In genomic region chr2:231816327-231817026, GRCh38 we compare ENCODE assay signal across 29 cellular contexts.
"Had no signal": no experiment of that assay in that cellular context is flagged by ENCODE, and none has a peak within 500 bp of the region (broad histone marks: within the 10 kb centered on the region; RNA-seq: fewer than 3 reads in every experiment).

No MANE protein-coding gene starts in this region.

- H3K27ac Mint-ChIP-seq: activated CD4-positive, alpha-beta memory T cell treated with anti-CD3 and anti-CD28 coated beads, Interleukin-2, amount 10 ng/mL, durations not matched to agents 7 days and 5 days; activated CD4-positive, alpha-beta T cell treated with anti-CD3 and anti-CD28 coated beads, Interleukin-2, amount 10 ng/mL, durations not matched to agents 7 days and 5 days; activated naive CD4-positive, alpha-beta T cell treated with anti-CD3 and anti-CD28 coated beads, Interleukin-2, amount 10 ng/mL, durations not matched to agents 7 days and 5 days; activated naive CD4-positive, alpha-beta T cell treated with anti-CD3 and anti-CD28 coated beads, Interleukin-2, amount 50 U/mL, for 72 hours; activated naive CD8-positive, alpha-beta T cell treated with anti-CD3 and anti-CD28 coated beads, Interleukin-2, amount 10 ng/mL, durations not matched to agents 7 days and 5 days; activated T-cell treated with anti-CD3 and anti-CD28 coated beads, Interleukin-2, amount 50 U/mL, for 24 hours; activated T-cell treated with anti-CD3 and anti-CD28 coated beads, Interleukin-2, amount 50 U/mL, for 72 hours; brain; WTC11 had no signal

- ATAC-seq: activated naive CD4-positive, alpha-beta T cell treated with anti-CD3 and anti-CD28 coated beads, Interleukin-2, amount 50 U/mL, for 72 hours; activated T-cell treated with anti-CD3 and anti-CD28 coated beads, Interleukin-2, amount 50 U/mL, for 72 hours; gastroesophageal sphincter; WTC11 had no signal

- H3K9me3 ChIP-seq: ascending aorta, colonic mucosa, esophagus squamous epithelium had no signal

- H3K4me1 Mint-ChIP-seq: activated CD4-positive, alpha-beta memory T cell treated with anti-CD3 and anti-CD28 coated beads, Interleukin-2, amount 10 ng/mL, durations not matched to agents 7 days and 5 days; activated CD4-positive, alpha-beta T cell treated with anti-CD3 and anti-CD28 coated beads, Interleukin-2, amount 10 ng/mL, durations not matched to agents 7 days and 5 days; activated naive CD4-positive, alpha-beta T cell treated with anti-CD3 and anti-CD28 coated beads, Interleukin-2, amount 10 ng/mL, durations not matched to agents 7 days and 5 days; brain; WTC11 had no signal

- H3K4me1 ChIP-seq: ascending aorta, breast epithelium, colonic mucosa, esophagus squamous epithelium, gastroesophageal sphincter had no signal

- H3K4me3 Mint-ChIP-seq: activated CD4-positive, alpha-beta memory T cell treated with anti-CD3 and anti-CD28 coated beads, Interleukin-2, amount 10 ng/mL, durations not matched to agents 7 days and 5 days; activated CD4-positive, alpha-beta T cell treated with anti-CD3 and anti-CD28 coated beads, Interleukin-2, amount 10 ng/mL, durations not matched to agents 7 days and 5 days; activated naive CD4-positive, alpha-beta T cell treated with anti-CD3 and anti-CD28 coated beads, Interleukin-2, amount 10 ng/mL, durations not matched to agents 7 days and 5 days; activated naive CD8-positive, alpha-beta T cell treated with anti-CD3 and anti-CD28 coated beads, Interleukin-2, amount 10 ng/mL, durations not matched to agents 7 days and 5 days; activated T-cell treated with anti-CD3 and anti-CD28 coated beads, Interleukin-2, amount 50 U/mL, for 24 hours; activated T-cell treated with anti-CD3 and anti-CD28 coated beads, Interleukin-2, amount 50 U/mL, for 72 hours; brain; WTC11 had no signal

- H3K27me3 ChIP-seq: ascending aorta, breast epithelium, cardiac muscle cell, colonic mucosa, esophagus squamous epithelium, gastroesophageal sphincter had no signal

- H3K4me3 ChIP-seq: ascending aorta, breast epithelium, cardiac muscle cell, colonic mucosa, esophagus squamous epithelium, gastroesophageal sphincter had no signal

- H3K36me3 Mint-ChIP-seq: activated naive CD4-positive, alpha-beta T cell treated with anti-CD3 and anti-CD28 coated beads, Interleukin-2, amount 50 U/mL, for 72 hours had no signal

- H3K27ac ChIP-seq: ascending aorta, breast epithelium, cardiac muscle cell, colonic mucosa, epithelial cell of prostate, esophagus squamous epithelium, gastroesophageal sphincter, VCaP had no signal

- H3K9me3 Mint-ChIP-seq: activated CD4-positive, alpha-beta memory T cell treated with anti-CD3 and anti-CD28 coated beads, Interleukin-2, amount 10 ng/mL, durations not matched to agents 7 days and 5 days; activated CD4-positive, alpha-beta T cell treated with anti-CD3 and anti-CD28 coated beads, Interleukin-2, amount 10 ng/mL, durations not matched to agents 7 days and 5 days; activated naive CD4-positive, alpha-beta T cell treated with anti-CD3 and anti-CD28 coated beads, Interleukin-2, amount 10 ng/mL, durations not matched to agents 7 days and 5 days; activated T-cell treated with anti-CD3 and anti-CD28 coated beads, Interleukin-2, amount 50 U/mL, for 72 hours had no signal

- DNase-seq: activated CD4-positive, alpha-beta memory T cell treated with anti-CD3 and anti-CD28 coated beads, Interleukin-2, amount 10 ng/mL, durations not matched to agents 7 days and 5 days; activated CD4-positive, alpha-beta T cell treated with anti-CD3 and anti-CD28 coated beads for 1 hour; activated CD4-positive, alpha-beta T cell treated with anti-CD3 and anti-CD28 coated beads for 4 hours; activated CD4-positive, alpha-beta T cell treated with anti-CD3 and anti-CD28 coated beads, Interleukin-2, amount 10 ng/mL, durations not matched to agents 7 days and 5 days; activated CD4-positive, alpha-beta T cell treated with anti-CD3 and anti-CD28 coated beads, Interleukin-2, amount 50 U/mL, for 4 hours; activated CD8-positive, alpha-beta memory T cell treated with anti-CD3 and anti-CD28 coated beads, Interleukin-2, amount 50 U/mL, for 48 hours; activated gamma-delta T cell; activated naive CD4-positive, alpha-beta T cell; activated naive CD4-positive, alpha-beta T cell treated with anti-CD3 and anti-CD28 coated beads, Interleukin-2, amount 10 ng/mL, durations not matched to agents 7 days and 5 days; activated naive CD8-positive, alpha-beta T cell treated with anti-CD3 and anti-CD28 coated beads, Interleukin-2, amount 10 ng/mL, durations not matched to agents 7 days and 5 days; activated T-cell treated with anti-CD3 and anti-CD28 coated beads for 4 hours; activated T-cell treated with anti-CD3 and anti-CD28 coated beads, Interleukin-2, amount 50 U/mL, for 24 hours; activated T-cell treated with anti-CD3 and anti-CD28 coated beads, Interleukin-2, amount 50 U/mL, for 72 hours; central memory CD4-positive, alpha-beta T cell; cerebellar nuclear complex; colonic mucosa; effector CD8-positive, alpha-beta T cell; esophagus squamous epithelium; foreskin melanocyte; T-helper 2 cell had no signal

- H3K36me3 ChIP-seq: breast epithelium, cardiac muscle cell, colonic mucosa had no signal

- H3K27me3 Mint-ChIP-seq: activated CD4-positive, alpha-beta memory T cell treated with anti-CD3 and anti-CD28 coated beads, Interleukin-2, amount 10 ng/mL, durations not matched to agents 7 days and 5 days; activated CD4-positive, alpha-beta T cell treated with anti-CD3 and anti-CD28 coated beads, Interleukin-2, amount 10 ng/mL, durations not matched to agents 7 days and 5 days; activated naive CD4-positive, alpha-beta T cell treated with anti-CD3 and anti-CD28 coated beads, Interleukin-2, amount 10 ng/mL, durations not matched to agents 7 days and 5 days; brain had no signal
